Comparison of ENCODE assay signal across 8 cellular contexts in the genomic region with DNA sequence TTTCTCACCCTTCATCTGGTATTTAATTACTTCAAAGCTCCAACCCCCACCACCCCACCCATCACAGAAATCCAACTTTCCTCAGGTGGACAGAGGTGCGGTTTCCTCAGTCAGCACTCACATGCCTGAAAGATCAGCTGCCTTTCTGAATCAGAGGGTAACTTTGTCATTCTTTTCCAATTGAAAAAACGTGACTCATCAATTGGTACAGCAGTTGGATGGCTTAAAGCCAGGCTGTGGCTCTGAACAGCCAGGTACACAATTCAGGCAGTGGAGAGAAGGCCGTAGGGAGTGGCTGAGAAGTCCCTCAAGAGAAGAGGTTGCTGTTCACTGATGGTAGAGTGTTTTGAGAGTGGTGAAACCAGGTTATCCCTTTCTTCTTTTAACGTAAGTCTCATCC.
DNase-seq lines count a peak whose midpoint lies in the region; ATAC-seq and TF ChIP-seq lines count a peak whose summit lies in the region.
"Not testable (repeated sequence)": the region's sequence is repeated elsewhere in the genome, so short reads cannot be mapped to it uniquely, and the experiment has no call there.

No MANE protein-coding gene starts in this region.

- H3K9ac ChIP-seq in colonic mucosa (ENCODE audit: low read depth in 2 of 2, low read length in 2 of 2) = not testable (repeated sequence)

- not testable (repeated sequence) for H3K27me3 ChIP-seq in colonic mucosa, foreskin keratinocyte, thyroid gland

- H3K9me3 ChIP-seq in colonic mucosa, thyroid gland: not testable (repeated sequence)

- H3K9me3 Mint-ChIP-seq in Calu3 (ENCODE audit: low read depth, unreplicated experiment); activated CD8-positive, alpha-beta T cell treated with anti-CD3 and anti-CD28 coated beads, Interleukin-2, amount 10 ng/mL, durations not matched to agents 7 days and 5 days (ENCODE audit: insufficient read depth): not testable (repeated sequence)

- peaks cover 38% of the 10 kb centered on the region for H3K36me3 Mint-ChIP-seq in Calu3 (ENCODE audit: insufficient read depth, unreplicated experiment)
- peaks cover 22% of the 10 kb centered on the region for H3K36me3 Mint-ChIP-seq in activated CD8-positive, alpha-beta T cell treated with anti-CD3 and anti-CD28 coated beads, Interleukin-2, amount 10 ng/mL, durations not matched to agents 7 days and 5 days (ENCODE audit: low read depth)

- POLR2A ChIA-PET in activated CD8-positive, alpha-beta T cell treated with anti-CD3 and anti-CD28 coated beads, Interleukin-2, amount 10 ng/mL, durations not matched to agents 7 days and 5 days (lab: Charles Lee) = not testable (repeated sequence)

- TF ChIP-seq CTCF in Calu3 (IDR thresholded peaks at IDR 0.05; ENCODE audit: unreplicated experiment); colonic mucosa (IDR thresholded peaks at IDR 0.05); foreskin keratinocyte (conservative IDR thresholded peaks at IDR 0.05); thyroid gland (IDR thresholded peaks at IDR 0.05): not testable (repeated sequence)

- not testable (repeated sequence) for ATAC-seq in activated CD8-positive, alpha-beta T cell treated with anti-CD3 and anti-CD28 coated beads, Interleukin-2, amount 10 ng/mL, durations not matched to agents 7 days and 5 days
- ATAC-seq in foreskin keratinocyte = peak; percentile 85

- intact Hi-C loops in Calu3 (cut with micrococcal nuclease; ENCODE audit: unreplicated experiment); colonic mucosa (cut with DNase I); thyroid gland (cut with DNase I): not testable (repeated sequence)

- H3K4me1 Mint-ChIP-seq in Calu3 (ENCODE audit: low read depth, unreplicated experiment) = peaks cover 47% of the 10 kb centered on the region
- H3K4me1 Mint-ChIP-seq in activated CD8-positive, alpha-beta T cell treated with anti-CD3 and anti-CD28 coated beads, Interleukin-2, amount 10 ng/mL, durations not matched to agents 7 days and 5 days (ENCODE audit: low read depth) = peaks cover 46% of the 10 kb centered on the region

- H3K36me3 ChIP-seq in colonic mucosa, thyroid gland: not testable (repeated sequence)

- BruUV-seq in Calu3 (replicated peaks; lab: Mats Ljungman, UMichigan) = not testable (repeated sequence)

- H3K27ac Mint-ChIP-seq in Calu3 (ENCODE audit: unreplicated experiment) = peak overlapping the region; percentile 65
- H3K27ac Mint-ChIP-seq in activated CD8-positive, alpha-beta T cell treated with anti-CD3 and anti-CD28 coated beads, Interleukin-2, amount 10 ng/mL, durations not matched to agents 7 days and 5 days = peak overlapping the region; percentile 88

- 40 to 73% methylated on average over 4 of the region's 4 CpGs for WGBS in thyroid gland, 2 donors

- H3K4me3 ChIP-seq in colonic mucosa; thyroid gland (replicated peaks in 1 of 3): not testable (repeated sequence)

- TF ChIP-seq POLR2A in thyroid gland (IDR thresholded peaks at IDR 0.05) = not testable (repeated sequence)

- not testable (repeated sequence) for H3K4me1 ChIP-seq in colonic mucosa
- H3K4me1 ChIP-seq in foreskin keratinocyte (peaks cover 18% of the 10 kb centered on the region), thyroid gland (peaks cover 6 to 14% of the 10 kb centered on the region in 2 donors)

- not testable (repeated sequence) for H3K27ac ChIP-seq in colonic mucosa
- H3K27ac ChIP-seq in foreskin keratinocyte (peak overlapping the region; percentile 98), thyroid gland (peak overlapping the region; percentile 25 to 74 (median 61))

- H3K4me3 Mint-ChIP-seq in Calu3 (ENCODE audit: low read depth, unreplicated experiment) = peak overlapping the region; percentile 13
- not testable (repeated sequence) for H3K4me3 Mint-ChIP-seq in activated CD8-positive, alpha-beta T cell treated with anti-CD3 and anti-CD28 coated beads, Interleukin-2, amount 10 ng/mL, durations not matched to agents 7 days and 5 days

- DNase-seq in Calu3 = peak; percentile 75
- peak; percentile 63 for DNase-seq in HPDE6-E6E7 (ENCODE audit: extremely low spot score)
- DNase-seq in NCI-H345 (lab: John Stamatoyannopoulos, UW) = peak; percentile 5
- DNase-seq in activated CD8-positive, alpha-beta T cell treated with anti-CD3 and anti-CD28 coated beads, Interleukin-2, amount 10 ng/mL, durations not matched to agents 7 days and 5 days = not testable (repeated sequence)
- peak; percentile 39 for DNase-seq in colonic mucosa
- peak; percentile 88 to 96 for DNase-seq in foreskin keratinocyte
- DNase-seq in lung microvascular endothelial cell (ENCODE audit: low read depth in 2 of 2) = peak; percentile 45 to 69
- peak; percentile 78 to 83 for DNase-seq in thyroid gland

- H3K27me3 Mint-ChIP-seq in Calu3 (ENCODE audit: unreplicated experiment); activated CD8-positive, alpha-beta T cell treated with anti-CD3 and anti-CD28 coated beads, Interleukin-2, amount 10 ng/mL, durations not matched to agents 7 days and 5 days (ENCODE audit: low read depth): not testable (repeated sequence)

- CTCF ChIA-PET in Calu3 (lab: Charles Lee) = interaction anchor here (0.6 to 0.8 kb wide), 2 partner anchors 12 to 15 kb away, joined by 3 read pairs; no protein-coding TSS in a partner anchor
- CTCF ChIA-PET in activated CD8-positive, alpha-beta T cell treated with anti-CD3 and anti-CD28 coated beads, Interleukin-2, amount 10 ng/mL, durations not matched to agents 7 days and 5 days (lab: Charles Lee) = not testable (repeated sequence)
